ENCODE assay signal across 1 cellular context in genomic region chr2:63047193-63047533, GRCh38.
TF ChIP-seq lines count a peak whose summit lies in the region.

No MANE protein-coding gene starts in this region.

TF ChIP-seq in WTC11, 78 proteins besides CTCF, POLR2A, EP300 and RAD21 (continued from another document):
- TF ChIP-seq ZNF532 (CRISPR knock-in tag; IDR thresholded peaks at IDR 0.05; ENCODE audit: borderline replicate concordance): no peak
- no peak for TF ChIP-seq IRF2 (CRISPR knock-in tag; IDR thresholded peaks at IDR 0.05; ENCODE audit: borderline replicate concordance, low read depth)
- TF ChIP-seq EMX1 (CRISPR knock-in tag; IDR thresholded peaks at IDR 0.05): no peak
